ENCODE assay signal across 20 cellular contexts in genomic region chr17:27247958-27248342, GRCh38. TPM values are rescaled to one million over a fixed set of nuclear protein-coding genes. Genes with fewer than 3 reads are reported as not detected.
DNase-seq lines count a peak whose midpoint lies in the region; ATAC-seq, FAIRE-seq and TF ChIP-seq lines count a peak whose summit lies in the region.
"Had no signal": no experiment of that assay in that cellular context is flagged by ENCODE, and none has a peak within 500 bp of the region (broad histone marks: within the 10 kb centered on the region; RNA-seq: fewer than 3 reads in every experiment).

No MANE protein-coding gene starts in this region.

- H3K27ac ChIP-seq in left ventricle myocardium inferior (replicated peaks) = peak overlapping the region; percentile 90
- no peak overlapping the region for H3K27ac ChIP-seq in right cardiac atrium (ENCODE audit: low read length)
- peak overlapping the region; percentile 74 for H3K27ac ChIP-seq in endothelial cell of umbilical vein (ENCODE audit: insufficient read depth, low read depth, low read length)
- H3K27ac ChIP-seq in prostate gland = peak overlapping the region; percentile 41 to 66
- no peak overlapping the region for H3K27ac ChIP-seq in caudate nucleus (ENCODE audit: low read depth, low read length)
- H3K27ac ChIP-seq: HL-60 had no signal

- dilution Hi-C loops in endothelial cell of umbilical vein (cut with MboI; ENCODE audit: extremely low pct_ligation_motif_present, low sequenced_read_pairs) = no loop called here

- no peak for FAIRE-seq in endothelial cell of umbilical vein (lab: Jason Lieb, UNC)
- FAIRE-seq: D721Med had no signal

- no peak for DNase-seq in left ventricle myocardium inferior
- DNase-seq in right cardiac atrium = no peak
- DNase-seq in endothelial cell of umbilical vein (ENCODE audit: low read depth, low spot score) = no peak
- no peak for DNase-seq in prostate gland (ENCODE audit: low spot score)
- no peak for DNase-seq in GM13977 (ENCODE audit: low spot score)
- no peak for DNase-seq in caudate nucleus (lab: John Stamatoyannopoulos, UW)
- DNase-seq: ACHN; activated CD4-positive, alpha-beta T cell treated with anti-CD3 and anti-CD28 coated beads, Interleukin-2, amount 10 ng/mL, durations not matched to agents 24 days and 14 days; activated naive CD8-positive, alpha-beta T cell treated with anti-CD3 and anti-CD28 coated beads for 36 hours; cortex of kidney; MM.1S; NCI-H2227 treated with DMSO at 0.1 percent for 48 hours; NCI-H82; SIG-M5 had no signal

- no peak overlapping the region for H2AFZ ChIP-seq in endothelial cell of umbilical vein (ENCODE audit: low read depth, low read length)

- no peak overlapping the region for H3K4me2 ChIP-seq in endothelial cell of umbilical vein (ENCODE audit: insufficient read depth, low read length)

- TF ChIP-seq POLR2A in endothelial cell of umbilical vein (IDR thresholded peaks at IDR 0.05; ENCODE audit: low read depth, low read length) (no peak), prostate gland (IDR thresholded peaks at IDR 0.05) (no peak)

- no peak overlapping the region for H3K9ac ChIP-seq in endothelial cell of umbilical vein (replicated peaks; ENCODE audit: extremely low read depth, insufficient read depth, low read length)

- ATAC-seq in right cardiac atrium (no peak), GM21717 (IDR thresholded peaks at IDR 0.05; ENCODE audit: unreplicated experiment) (no peak), GM18870 (IDR thresholded peaks at IDR 0.05; ENCODE audit: unreplicated experiment) (no peak)
- ATAC-seq: activated T-helper 17 cell treated with anti-CD3 and anti-CD28 coated beads, Interleukin-2, amount 50 U/mL, for 72 hours; stimulated activated effector memory CD8-positive, alpha-beta T cell treated with anti-CD3 and anti-CD28 coated beads, Interleukin-12 subunit alpha, Interleukin-12 subunit beta, amount 100 ng/mL, for 72 hours had no signal

- intact Hi-C loops in left ventricle myocardium inferior (cut with micrococcal nuclease) = loop anchor here (5.0 kb wide), 1 partner anchor 84 kb away; no protein-coding TSS in a partner anchor
- intact Hi-C loops in right cardiac atrium (cut with DNase I) = loop anchor here (10.0 kb wide), 3 partner anchors 47 to 207 kb away; partner anchors contain the start of genes WSB1 (in 3 of the 4) and KSR1 (in 1 of the 4)
- intact Hi-C loops in endothelial cell of umbilical vein (cut with micrococcal nuclease) = loop anchor here (1.0 to 5.0 kb wide), 4 partner anchors 8 to 104 kb away; no protein-coding TSS in a partner anchor
- intact Hi-C loops in prostate gland (cut with DNase I) = loop anchor here (5.0 kb wide), 2 partner anchors 44 to 69 kb away; partner anchors contain the start of gene WSB1

- no peaks in the 10 kb centered on the region for H3K27me3 ChIP-seq in left ventricle myocardium inferior (ENCODE audit: low read depth)
- H3K27me3 ChIP-seq in right cardiac atrium (ENCODE audit: control insufficient read depth, insufficient read depth) = no peaks in the 10 kb centered on the region
- no peaks in the 10 kb centered on the region for H3K27me3 ChIP-seq in endothelial cell of umbilical vein (ENCODE audit: control insufficient read depth in 2 of 2, insufficient read depth in 2 of 2, low read length in 2 of 2)
- no peaks in the 10 kb centered on the region for H3K27me3 ChIP-seq in prostate gland (replicated peaks; ENCODE audit: insufficient read depth)

- CTCF ChIA-PET in endothelial cell of umbilical vein (lab: Charles Lee) = interaction anchor here (1.1 to 2.2 kb wide), 2 partner anchors 15 to 46 kb away, joined by 3 to 12 read pairs; partner anchors contain the start of gene WSB1

- no peaks in the 10 kb centered on the region for H3K9me1 ChIP-seq in endothelial cell of umbilical vein (replicated peaks; ENCODE audit: control insufficient read depth, extremely low read depth, insufficient read depth, low read length)

- H4K20me1 ChIP-seq in endothelial cell of umbilical vein (replicated peaks; ENCODE audit: control insufficient read depth, extremely low read depth, insufficient read depth, low read length) = no peaks in the 10 kb centered on the region

- H3K4me3 ChIP-seq in left ventricle myocardium inferior = no peak overlapping the region
- no peak overlapping the region for H3K4me3 ChIP-seq in right cardiac atrium (ENCODE audit: low read length)
- no peak overlapping the region for H3K4me3 ChIP-seq in endothelial cell of umbilical vein (replicated peaks in 1 of 3; ENCODE audit: insufficient read depth in 1 of 3, low read depth in 1 of 3, low read length in 3 of 3)
- H3K4me3 ChIP-seq in prostate gland = no peak overlapping the region

- in situ Hi-C loops in GM13977 (cut with MboI; ENCODE audit: low pct_unique_long_range_greater_than_20kb, low sequenced_read_pairs, unreplicated experiment) = no loop called here

- H3K79me2 ChIP-seq in endothelial cell of umbilical vein (ENCODE audit: control insufficient read depth, insufficient read depth, low read length) = no peaks in the 10 kb centered on the region

- TF ChIP-seq CTCF in left ventricle myocardium inferior (IDR thresholded peaks at IDR 0.05; ENCODE audit: borderline replicate concordance) = no peak
- TF ChIP-seq CTCF in endothelial cell of umbilical vein (IDR thresholded peaks at IDR 0.05; ENCODE audit: extremely low read depth in 1 of 2, insufficient read depth in 1 of 2, low read depth in 1 of 2, low read length in 2 of 2) = no peak
- no peak for TF ChIP-seq CTCF in prostate gland (IDR thresholded peaks at IDR 0.05)
- no peak for TF ChIP-seq CTCF in GM13977 (IDR thresholded peaks at IDR 0.05; ENCODE audit: extremely low read depth, insufficient read depth, missing control alignments)

- no peaks in the 10 kb centered on the region for H3K36me3 ChIP-seq in left ventricle myocardium inferior
- H3K36me3 ChIP-seq in endothelial cell of umbilical vein (ENCODE audit: control insufficient read depth in 2 of 2, extremely low read depth in 1 of 2, insufficient read depth in 2 of 2, low read length in 2 of 2) = no peaks in the 10 kb centered on the region
- no peaks in the 10 kb centered on the region for H3K36me3 ChIP-seq in prostate gland

- H3K4me1 ChIP-seq in left ventricle myocardium inferior (peaks cover 49% of the 10 kb centered on the region), right cardiac atrium (ENCODE audit: control insufficient read depth, insufficient read depth, low read length) (peaks cover 9% of the 10 kb centered on the region), endothelial cell of umbilical vein (ENCODE audit: control insufficient read depth, extremely low read depth, insufficient read depth, low read length) (peaks cover 27% of the 10 kb centered on the region), prostate gland (replicated peaks) (peaks cover 7% of the 10 kb centered on the region)

- 93% methylated on average over 3 of the region's 3 CpGs for WGBS in right cardiac atrium
- 67% methylated on average over 3 of the region's 3 CpGs for WGBS in prostate gland

- H3K9me3 ChIP-seq in left ventricle myocardium inferior (replicated peaks) (no peaks in the 10 kb centered on the region), right cardiac atrium (ENCODE audit: control insufficient read depth, low read length) (no peaks in the 10 kb centered on the region), endothelial cell of umbilical vein (replicated peaks; ENCODE audit: control insufficient read depth, insufficient read depth, low read length) (no peaks in the 10 kb centered on the region), prostate gland (no peaks in the 10 kb centered on the region)

- POLR2A ChIA-PET in endothelial cell of umbilical vein (lab: Charles Lee) = interaction anchor here (1.2 kb wide), 1 partner anchor 47 kb away, joined by 7 read pairs; no protein-coding TSS in a partner anchor

- BruUV-seq in endothelial cell of umbilical vein (replicated peaks; lab: Mats Ljungman, UMichigan) = no TSS peak

TF ChIP-seq in endothelial cell of umbilical vein, 7 proteins besides CTCF, POLR2A, EP300 and RAD21:
- TF ChIP-seq MYC (IDR thresholded peaks at IDR 0.05; ENCODE audit: low read depth, low read length) (no peak), POLR2AphosphoS5 (IDR thresholded peaks at IDR 0.05; ENCODE audit: insufficient read depth, low read depth, low read length) (no peak), FOS (IDR thresholded peaks at IDR 0.05; ENCODE audit: borderline replicate concordance, insufficient read depth, low read length) (no peak), JUN (IDR thresholded peaks at IDR 0.05; ENCODE audit: borderline replicate concordance, insufficient read depth, insufficient read length, low read depth) (no peak), GATA2 (IDR thresholded peaks at IDR 0.05; ENCODE audit: insufficient read depth, insufficient read length, low read depth, low read length) (no peak), MAX (IDR thresholded peaks at IDR 0.05; ENCODE audit: insufficient read depth, insufficient read length) (no peak)

RNA-seq across cellular contexts. Expression of gene WSB1, which starts 46.0 kb away (rescaled TPM):
- total RNA-seq in left ventricle myocardium inferior (53.3 TPM), right cardiac atrium (100 to 1,000 TPM in 1 of 4 donors, 10 to 100 TPM in 3; 74.6 to 130 (median 91.7) TPM), endothelial cell of umbilical vein (334 and 471 TPM in 2 replicates), prostate gland (100 to 1,000 TPM in 1 of 2 donors, 10 to 100 TPM in 1; 45.7 to 116 TPM)
- polyA plus RNA-seq in right cardiac atrium (65.6 TPM), endothelial cell of umbilical vein (736 and 750 TPM in 2 replicates)
- polyA plus RNA-seq in endothelial cell of umbilical vein (2011; cell fraction: cytosol; rRNA removed) = 205 and 437 TPM in 2 replicates
- 2,468 and 4,773 TPM in 2 replicates for polyA plus RNA-seq in endothelial cell of umbilical vein (2011; cell fraction: nucleus; rRNA removed)
- polyA plus RNA-seq in endothelial cell of umbilical vein (2012) = 242 and 354 TPM in 2 replicates
- 520 and 546 TPM in 2 replicates for polyA minus RNA-seq in endothelial cell of umbilical vein
- 12.8 TPM for polyA minus RNA-seq in endothelial cell of umbilical vein (2011; cell fraction: cytosol; rRNA and poly(A)+ RNA removed)
- 507 and 650 TPM in 2 replicates for polyA minus RNA-seq in endothelial cell of umbilical vein (2011; cell fraction: nucleus; rRNA and poly(A)+ RNA removed)

Comparison
In these comparisons a context has a peak if more than half of its experiments do, and no peak if none do; other contexts are left out.
1. H3K27ac ChIP-seq: peak in left ventricle myocardium inferior (single experiment), endothelial cell of umbilical vein (single experiment) and prostate gland (2 of 2); none in right cardiac atrium (single experiment) and caudate nucleus (single experiment).